In genomic region chr16:24966599-24966998, GRCh38 we compare ENCODE assay signal across 11 cellular contexts. TPM values are rescaled to one million over a fixed set of nuclear protein-coding genes. Genes with fewer than 3 reads are reported as not detected.
DNase-seq lines count a peak whose midpoint lies in the region; ATAC-seq and TF ChIP-seq lines count a peak whose summit lies in the region.
"Had no signal": no experiment of that assay in that cellular context is flagged by ENCODE, and none has a peak within 500 bp of the region (broad histone marks: within the 10 kb centered on the region; RNA-seq: fewer than 3 reads in every experiment).

No MANE protein-coding gene starts in this region.

- TF ChIP-seq CTCF in HFFc6 (IDR thresholded peaks at IDR 0.05): no peak

- H3K9me3 Mint-ChIP-seq in HFFc6: peaks cover 16% of the 10 kb centered on the region
- peaks cover 2 to 5% of the 10 kb centered on the region in 2 donors for H3K9me3 Mint-ChIP-seq in stimulated activated naive B cell treated with anti-CD40 and anti-IgM and Interleukin-4, amounts not matched to agents 10 μg/mL and 1 μg/mL and 100 μg/mL, for 72 hours

- peaks cover 83% of the 10 kb centered on the region for H3K36me3 Mint-ChIP-seq in HFFc6 (ENCODE audit: low read depth)
- peaks cover 16% of the 10 kb centered on the region for H3K36me3 Mint-ChIP-seq in T-helper 17 cell (ENCODE audit: low read depth)
- H3K36me3 Mint-ChIP-seq in stimulated activated naive B cell treated with anti-CD40 and anti-IgM and Interleukin-4, amounts not matched to agents 10 μg/mL and 1 μg/mL and 100 μg/mL, for 72 hours: peaks cover 49 to 73% of the 10 kb centered on the region in 2 donors

- 0 out of 2 replicates have a peak, but pooled peaks cover 1% of the 10 kb centered on the region for H3K27me3 Mint-ChIP-seq in HFFc6 (ENCODE audit: insufficient read depth)
- H3K27me3 Mint-ChIP-seq in T-helper 17 cell: no peaks in the 10 kb centered on the region
- H3K27me3 Mint-ChIP-seq in stimulated activated naive B cell treated with anti-CD40 and anti-IgM and Interleukin-4, amounts not matched to agents 10 μg/mL and 1 μg/mL and 100 μg/mL, for 72 hours: no peaks in the 10 kb centered on the region

- peaks cover 10% of the 10 kb centered on the region for H3K4me1 Mint-ChIP-seq in HFFc6 (ENCODE audit: low read depth)
- H3K4me1 Mint-ChIP-seq in T-helper 17 cell: peaks cover 5% of the 10 kb centered on the region
- H3K4me1 Mint-ChIP-seq in stimulated activated naive B cell treated with anti-CD40 and anti-IgM and Interleukin-4, amounts not matched to agents 10 μg/mL and 1 μg/mL and 100 μg/mL, for 72 hours: peaks cover 18 to 24% of the 10 kb centered on the region in 2 donors

- H3K9me3 ChIP-seq in T-helper 17 cell (ENCODE audit: control insufficient read depth, low read length, poor library complexity, severe bottlenecking): no peaks in the 10 kb centered on the region

- no peak for DNase-seq in HFFc6
- no peak for DNase-seq in T-helper 17 cell
- DNase-seq in left lobe of liver (ENCODE audit: low spot score): peak; percentile 12
- no peak for DNase-seq in stimulated activated naive B cell treated with anti-CD40 and anti-IgM and Interleukin-4, amounts not matched to agents 10 μg/mL and 1 μg/mL and 100 μg/mL, for 72 hours
- no peak for DNase-seq in HUDEP-2 (lab: John Stamatoyannopoulos, UW; ENCODE audit: unreplicated experiment in 76 of 76)
- no peak for DNase-seq in superior temporal gyrus (ENCODE audit: extremely low spot score)
- no peak for DNase-seq in 8988T
- DNase-seq: DMS53, GF-D8, HCEC 1CT, IMR-90 had no signal

- no peak overlapping the region for H3K4me3 Mint-ChIP-seq in HFFc6
- no peak overlapping the region for H3K4me3 Mint-ChIP-seq in T-helper 17 cell
- no peak overlapping the region for H3K4me3 Mint-ChIP-seq in stimulated activated naive B cell treated with anti-CD40 and anti-IgM and Interleukin-4, amounts not matched to agents 10 μg/mL and 1 μg/mL and 100 μg/mL, for 72 hours

- H3K27ac Mint-ChIP-seq in HFFc6 (peak overlapping the region; percentile 33; the same call in 1 of the 2 replicates), T-helper 17 cell (peak overlapping the region; percentile 19)
- H3K27ac Mint-ChIP-seq in stimulated activated naive B cell treated with anti-CD40 and anti-IgM and Interleukin-4, amounts not matched to agents 10 μg/mL and 1 μg/mL and 100 μg/mL, for 72 hours: peak overlapping the region; percentile 47

- ATAC-seq in T-helper 17 cell (no peak), left lobe of liver (peak; percentile 32)
- ATAC-seq in stimulated activated naive B cell treated with anti-CD40 and anti-IgM and Interleukin-4, amounts not matched to agents 10 μg/mL and 1 μg/mL and 100 μg/mL, for 72 hours (replicated peaks): no peak

RNA-seq across cellular contexts. Expression of gene ARHGAP17, which starts 48.6 kb away (rescaled TPM):
- total RNA-seq in HFFc6 (2021; fragmentation: NEBNext Ultra II Directional; extraction: Animal tissue kit (Norgen Biotek cat#: 25700)): 100 to 1,000 TPM in 3 of 6 experiments, 10 to 100 TPM in 3; 86.5 to 104 (median 97.4) TPM
- total RNA-seq in T-helper 17 cell (10 to 100 TPM; 72.3 to 72.7 TPM), left lobe of liver (22.1 TPM)
